ENCODE assay signal across 11 cellular contexts in the genomic region with DNA sequence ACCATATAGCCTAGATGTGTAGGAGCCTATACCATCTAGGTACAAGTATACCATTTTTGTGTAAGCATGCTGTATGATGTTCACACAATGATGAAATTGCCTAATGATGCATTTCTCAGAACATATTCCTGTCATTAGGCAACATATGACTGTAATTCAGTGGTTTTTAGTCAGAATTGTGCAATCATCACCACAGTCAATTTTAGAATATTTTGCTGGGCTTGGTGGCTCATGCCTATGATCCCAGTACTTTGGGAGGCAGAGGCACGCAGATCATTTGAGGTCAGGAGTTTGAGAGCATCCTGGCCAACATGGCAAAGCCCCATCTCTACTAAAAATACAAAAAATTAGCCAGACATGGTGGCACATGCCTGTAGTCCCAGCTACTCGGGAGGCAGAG. TPM values are rescaled to one million over a fixed set of nuclear protein-coding genes. Genes with fewer than 3 reads are reported as not detected.
A peak's percentile ranks its signal among the peaks of the same experiment; 100 is the strongest.
DNase-seq lines count a peak whose midpoint lies in the region; ATAC-seq and TF ChIP-seq lines count a peak whose summit lies in the region.
"Not testable (repeated sequence)": the region's sequence is repeated elsewhere in the genome, so short reads cannot be mapped to it uniquely, and the experiment has no call there.
"Had no signal": no experiment of that assay in that cellular context is flagged by ENCODE, and none has a peak within 500 bp of the region (broad histone marks: within the 10 kb centered on the region; RNA-seq: fewer than 3 reads in every experiment).

No MANE protein-coding gene starts in this region.

- not testable (repeated sequence) for TF ChIP-seq POLR2A in heart left ventricle (IDR thresholded peaks at IDR 0.05)

- H3K36me3 Mint-ChIP-seq in natural killer cell = not testable (repeated sequence)

- H3K4me1 ChIP-seq in OCI-LY1 (ENCODE audit: insufficient read depth, low read length, severe bottlenecking) (peaks cover 68% of the 10 kb centered on the region), heart left ventricle (peaks cover 0 to 63% (median 33%) of the 10 kb centered on the region in 12 donors)

- not testable (repeated sequence) for H3K4me3 ChIP-seq in AG10803 (ENCODE audit: low read length); OCI-LY1 (ENCODE audit: low read depth, low read length, poor library complexity, severe bottlenecking); cardiac fibroblast (replicated peaks in 1 of 2; ENCODE audit: low read depth in 2 of 2, low read length in 2 of 2); heart left ventricle

- H4K20me1 ChIP-seq in OCI-LY1 (ENCODE audit: insufficient read depth, low read length) = not testable (repeated sequence)

- not testable (repeated sequence) for H3K36me3 ChIP-seq in OCI-LY1 (ENCODE audit: insufficient read depth, low read length); heart left ventricle

- H3K79me2 ChIP-seq in OCI-LY1 (ENCODE audit: insufficient read depth, low read length) = peaks cover 99% of the 10 kb centered on the region

- intact Hi-C loops in heart left ventricle (cut with DNase I); natural killer cell (cut with micrococcal nuclease): not testable (repeated sequence)

- WGBS in heart left ventricle, 4 donors = 53 to 83% (median 65%) methylated on average over 2 of the region's 2 CpGs

- H3K27ac ChIP-seq in OCI-LY1 (ENCODE audit: low read depth, low read length, poor library complexity, severe bottlenecking) = peak overlapping the region; percentile 77
- peak overlapping the region in 3 of 12 donors; percentile 14 to 80 (median 20) for H3K27ac ChIP-seq in heart left ventricle

- peak; percentile 73 for ATAC-seq in HG02610 (IDR thresholded peaks at IDR 0.05; ENCODE audit: unreplicated experiment)
- peak in 3 of 4 donors; percentile 37 to 79 (median 76) for ATAC-seq in heart left ventricle
- peak in 2 of 3 donors; percentile 33 to 44 for ATAC-seq in natural killer cell
- peak; percentile 93 for ATAC-seq in stimulated activated naive CD8-positive, alpha-beta T cell treated with anti-CD3 and anti-CD28 coated beads, Interleukin-15, Interleukin-2, amounts not matched to agents 100 U/mL and 50 U/mL, for 24 hours

- H2AFZ ChIP-seq in OCI-LY1 (ENCODE audit: low read length) = not testable (repeated sequence)

- H3K9me2 ChIP-seq in OCI-LY1 (ENCODE audit: low read depth, low read length) = not testable (repeated sequence)

- not testable (repeated sequence) for H3K27ac Mint-ChIP-seq in natural killer cell

- peaks cover 42 to 48% of the 10 kb centered on the region in 2 donors for H3K4me1 Mint-ChIP-seq in natural killer cell

- H3F3A ChIP-seq in OCI-LY1 (ENCODE audit: insufficient read depth, low read length) = not testable (repeated sequence)

- H3K9me3 ChIP-seq in OCI-LY1 (ENCODE audit: low read length); heart left ventricle: not testable (repeated sequence)

- peak overlapping the region; percentile 38; the same call in 1 of the 2 replicates for H3K4me2 ChIP-seq in OCI-LY1 (ENCODE audit: low read length)

- not testable (repeated sequence) for TF ChIP-seq CTCF in AG10803 (conservative IDR thresholded peaks at IDR 0.05; ENCODE audit: low read length); OCI-LY1 (IDR thresholded peaks at IDR 0.05; ENCODE audit: low read length); cardiac fibroblast (IDR thresholded peaks at IDR 0.05; ENCODE audit: low read depth, low read length); heart left ventricle (IDR thresholded peaks at IDR 0.05); natural killer cell (IDR thresholded peaks at IDR 0.05)

- not testable (repeated sequence) for H3K9ac ChIP-seq in OCI-LY1 (ENCODE audit: low read length)

- not testable (repeated sequence) for H3K27me3 ChIP-seq in OCI-LY1 (ENCODE audit: insufficient read depth, low read length); heart left ventricle

- DNase-seq in AG10803 (ENCODE audit: low read depth) (peak; percentile 97), activated T-cell treated with anti-CD3 and anti-CD28 coated beads for 48 hours (ENCODE audit: low read depth) (peak; percentile 18), cardiac fibroblast (ENCODE audit: low read depth in 2 of 2) (peak; percentile 85 to 96)
- not testable (repeated sequence) for DNase-seq in heart left ventricle; natural killer cell; stimulated activated naive CD8-positive, alpha-beta T cell treated with anti-CD3 and anti-CD28 coated beads, Interleukin-15, Interleukin-2, amounts not matched to agents 100 U/mL and 50 U/mL, for 24 hours

- not testable (repeated sequence) for H3K27me3 Mint-ChIP-seq in natural killer cell (ENCODE audit: low read depth in 2 of 2)

- H3K9me3 Mint-ChIP-seq in natural killer cell = not testable (repeated sequence)

- not testable (repeated sequence) for H3K4me3 Mint-ChIP-seq in natural killer cell

RNA-seq across cellular contexts. Expression of a gene that starts 19.3 kb away (rescaled TPM):
- total RNA-seq in heart left ventricle (10 to 100 TPM; 29.4 to 45.7 (median 40.3) TPM), natural killer cell (10 to 100 TPM; 31.2 to 36.0 (median 31.9) TPM)
- polyA plus RNA-seq in heart left ventricle = 10 to 100 TPM; 18.6 to 27.3 TPM

RNA-seq across cellular contexts. Expression of a gene that starts 40.9 kb away (rescaled TPM):
- total RNA-seq in heart left ventricle (1 to 10 TPM in 2 of 9 donors, under 1 TPM in 1, not detected in 6; 0.89 to 1.4 (median 1.2) TPM), natural killer cell (1 to 10 TPM in 1 of 3 donors, not detected in 2; 3.4 TPM)
- polyA plus RNA-seq in heart left ventricle = under 1 TPM in 1 of 2 donors, not detected in 1; 0.58 TPM
- total RNA-seq: H7, SJCRH30, thyroid gland had no signal

Comparison
In these comparisons a context has a peak if more than half of its experiments do, and no peak if none do; other contexts are left out.
1. ATAC-seq: peak in every context shown above with its lines; median percentile 93 in stimulated activated naive CD8-positive, alpha-beta T cell treated with anti-CD3 and anti-CD28 coated beads, Interleukin-15, Interleukin-2, amounts not matched to agents 100 U/mL and 50 U/mL, for 24 hours; 76 in heart left ventricle; 73 in HG02610; 38 in natural killer cell.